In genomic region chr6:83827050-83827449, GRCh38 we compare ENCODE assay signal across 31 cellular contexts. TPM values are rescaled to one million over a fixed set of nuclear protein-coding genes. Genes with fewer than 3 reads are reported as not detected.
A peak's percentile ranks its signal among the peaks of the same experiment; 100 is the strongest.
DNase-seq lines count a peak whose midpoint lies in the region; ATAC-seq and TF ChIP-seq lines count a peak whose summit lies in the region.
"Had no signal": no experiment of that assay in that cellular context is flagged by ENCODE, and none has a peak within 500 bp of the region (broad histone marks: within the 10 kb centered on the region; RNA-seq: fewer than 3 reads in every experiment).

No MANE protein-coding gene starts in this region.

- DNase-seq in HK-2 (ENCODE audit: unreplicated experiment) (peak; percentile 14), RPMI7951 (ENCODE audit: low read depth) (peak; percentile 4), foreskin keratinocyte (peak in 1 of 2 donors; percentile 12)
- DNase-seq in stimulated activated effector memory CD8-positive, alpha-beta T cell treated with anti-CD3 and anti-CD28 coated beads, Interleukin-12 subunit alpha, Interleukin-12 subunit beta, amount 100 ng/mL, for 72 hours (ENCODE audit: low spot score in 2 of 2), result no peak
- DNase-seq: activated CD4-positive, alpha-beta T cell treated with anti-CD3 and anti-CD28 coated beads, Interleukin-2, amount 10 ng/mL, durations not matched to agents 24 days and 14 days; activated T-cell treated with anti-CD3 and anti-CD28 coated beads, Interleukin-2, amount 50 U/mL, for 24 hours; Calu3; DMS79 treated with DMSO at 0.1 percent for 48 hours; dorsolateral prefrontal cortex; GOT3; kidney glomerular epithelial cell; lower lobe of right lung; NCI-H1105; NCI-H2029; NCI-H774; right cardiac atrium; stimulated activated CD4-positive, alpha-beta T cell treated with anti-CD3 and anti-CD28 coated beads, Interleukin-4, amount 100 ng/mL, for 1 hour; substantia nigra; T-helper 2 cell; upper lobe of left lung had no signal

- no peaks in the 10 kb centered on the region for H3K36me3 Mint-ChIP-seq in stimulated activated effector memory CD8-positive, alpha-beta T cell treated with anti-CD3 and anti-CD28 coated beads, Interleukin-12 subunit alpha, Interleukin-12 subunit beta, amount 100 ng/mL, for 72 hours
- H3K36me3 Mint-ChIP-seq: CD14-positive monocyte had no signal

- H3K27me3 ChIP-seq in foreskin keratinocyte, result no peaks in the 10 kb centered on the region
- H3K27me3 ChIP-seq: dorsolateral prefrontal cortex, upper lobe of left lung had no signal

- no peak overlapping the region for H3K4me3 Mint-ChIP-seq in stimulated activated effector memory CD8-positive, alpha-beta T cell treated with anti-CD3 and anti-CD28 coated beads, Interleukin-12 subunit alpha, Interleukin-12 subunit beta, amount 100 ng/mL, for 72 hours
- H3K4me3 Mint-ChIP-seq: activated CD4-positive, alpha-beta T cell treated with anti-CD3 and anti-CD28 coated beads, Interleukin-2, amount 10 ng/mL, durations not matched to agents 24 days and 14 days; activated T-cell treated with anti-CD3 and anti-CD28 coated beads, Interleukin-2, amount 50 U/mL, for 24 hours; CD14-positive monocyte; nephron had no signal

- TF ChIP-seq CTCF in foreskin keratinocyte (conservative IDR thresholded peaks at IDR 0.05), result no peak

- ATAC-seq in foreskin keratinocyte (peak; percentile 42), GM21447 (IDR thresholded peaks at IDR 0.05; ENCODE audit: unreplicated experiment) (no peak), HG02642 (IDR thresholded peaks at IDR 0.05; ENCODE audit: poor library complexity, unreplicated experiment) (no peak), GM19023 (IDR thresholded peaks at IDR 0.05; ENCODE audit: unreplicated experiment) (no peak)
- ATAC-seq in stimulated activated effector memory CD8-positive, alpha-beta T cell treated with anti-CD3 and anti-CD28 coated beads, Interleukin-12 subunit alpha, Interleukin-12 subunit beta, amount 100 ng/mL, for 72 hours, result peak; percentile 75
- ATAC-seq: lower lobe of right lung, right cardiac atrium, SK-N-SH treated with all-trans-retinoic acid at 6 μM for 48 hours had no signal

- H3K9me3 Mint-ChIP-seq in stimulated activated effector memory CD8-positive, alpha-beta T cell treated with anti-CD3 and anti-CD28 coated beads, Interleukin-12 subunit alpha, Interleukin-12 subunit beta, amount 100 ng/mL, for 72 hours, result no peaks in the 10 kb centered on the region
- H3K9me3 Mint-ChIP-seq: activated CD4-positive, alpha-beta T cell treated with anti-CD3 and anti-CD28 coated beads, Interleukin-2, amount 10 ng/mL, durations not matched to agents 24 days and 14 days; activated T-cell treated with anti-CD3 and anti-CD28 coated beads, Interleukin-2, amount 50 U/mL, for 24 hours had no signal

- H3K27ac ChIP-seq in foreskin keratinocyte, result no peak overlapping the region
- H3K27ac ChIP-seq: dorsolateral prefrontal cortex, lower lobe of right lung, parathyroid adenoma, upper lobe of left lung had no signal

- no peaks in the 10 kb centered on the region for H3K4me1 Mint-ChIP-seq in stimulated activated effector memory CD8-positive, alpha-beta T cell treated with anti-CD3 and anti-CD28 coated beads, Interleukin-12 subunit alpha, Interleukin-12 subunit beta, amount 100 ng/mL, for 72 hours
- H3K4me1 Mint-ChIP-seq: activated CD4-positive, alpha-beta T cell treated with anti-CD3 and anti-CD28 coated beads, Interleukin-2, amount 10 ng/mL, durations not matched to agents 24 days and 14 days; CD14-positive monocyte had no signal

- H3K4me1 ChIP-seq in foreskin keratinocyte, result no peaks in the 10 kb centered on the region
- H3K4me1 ChIP-seq: lower lobe of right lung, parathyroid adenoma, upper lobe of left lung had no signal

- H3K27ac Mint-ChIP-seq in stimulated activated effector memory CD8-positive, alpha-beta T cell treated with anti-CD3 and anti-CD28 coated beads, Interleukin-12 subunit alpha, Interleukin-12 subunit beta, amount 100 ng/mL, for 72 hours, result no peak overlapping the region
- H3K27ac Mint-ChIP-seq: activated CD4-positive, alpha-beta T cell treated with anti-CD3 and anti-CD28 coated beads, Interleukin-2, amount 10 ng/mL, durations not matched to agents 24 days and 14 days; activated T-cell treated with anti-CD3 and anti-CD28 coated beads, Interleukin-2, amount 50 U/mL, for 24 hours; CD14-positive monocyte; nephron had no signal

RNA-seq across cellular contexts. Expression of gene RIPPLY2, which starts 26.1 kb away (rescaled TPM):
- not detected in 2 replicates for total RNA-seq in RPMI7951 (2014; rRNA removed; shearing (Covaris generic))
- 0.65 and 1.8 TPM in 2 replicates for total RNA-seq in foreskin keratinocyte
- polyA plus RNA-seq in foreskin keratinocyte, result 1.5 and 2.2 TPM in 2 replicates
- total RNA-seq: activated CD4-positive, alpha-beta T cell treated with anti-CD3 and anti-CD28 coated beads, Interleukin-2, amount 10 ng/mL, durations not matched to agents 24 days and 14 days; activated CD8-positive, alpha-beta memory T cell treated with anti-CD3 and anti-CD28 coated beads for 36 hours; fibroblast of lung; glomerular endothelial cell; lower lobe of right lung; mucosa of gallbladder; right cardiac atrium; upper lobe of left lung had no signal
- polyA plus RNA-seq: CD14-positive monocyte, fibroblast of lung had no signal

RNA-seq across cellular contexts. Expression of gene CYB5R4, which starts 32.4 kb away (rescaled TPM):
- 18.5 and 22.5 TPM in 2 replicates for total RNA-seq in RPMI7951 (2014; rRNA removed; shearing (Covaris generic))
- total RNA-seq in foreskin keratinocyte, result 20.1 and 25.7 TPM in 2 replicates
- polyA plus RNA-seq in foreskin keratinocyte, result 7.5 and 13.4 TPM in 2 replicates

Comparison
In these comparisons a context has a peak if more than half of its experiments do, and no peak if none do; other contexts are left out.
1. DNase-seq: peak in HK-2 (single experiment) and RPMI7951 (single experiment); none in stimulated activated effector memory CD8-positive, alpha-beta T cell treated with anti-CD3 and anti-CD28 coated beads, Interleukin-12 subunit alpha, Interleukin-12 subunit beta, amount 100 ng/mL, for 72 hours (0 of 2).
2. ATAC-seq: peak in foreskin keratinocyte (single experiment) and stimulated activated effector memory CD8-positive, alpha-beta T cell treated with anti-CD3 and anti-CD28 coated beads, Interleukin-12 subunit alpha, Interleukin-12 subunit beta, amount 100 ng/mL, for 72 hours (single experiment); none in GM21447 (single experiment), HG02642 (single experiment) and GM19023 (single experiment).